Comparison of ENCODE assay signal across 20 cellular contexts in genomic region chr18:9712130-9712577, GRCh38. TPM values are rescaled to one million over a fixed set of nuclear protein-coding genes. Genes with fewer than 3 reads are reported as not detected.
A peak's percentile ranks its signal among the peaks of the same experiment; 100 is the strongest.
DNase-seq lines count a peak whose midpoint lies in the region; ATAC-seq, FAIRE-seq and TF ChIP-seq lines count a peak whose summit lies in the region.
"Had no signal": no experiment of that assay in that cellular context is flagged by ENCODE, and none has a peak within 500 bp of the region (broad histone marks: within the 10 kb centered on the region; RNA-seq: fewer than 3 reads in every experiment).

No MANE protein-coding gene starts in this region.

- POLR2A ChIA-PET in GM12878 (lab: Charles Lee), result no interaction called here

- TF ChIP-seq CTCF in GM12865 (IDR thresholded peaks at IDR 0.05; ENCODE audit: insufficient read depth, low read depth, low read length, missing control alignments) (no peak), GM12878 (IDR thresholded peaks at IDR 0.05 in 2 of 3, conservative IDR thresholded peaks at IDR 0.05 in 1 of 3; ENCODE audit: control insufficient read depth in 2 of 3, extremely low read depth in 1 of 3, insufficient read depth in 1 of 3, low read depth in 3 of 3, low read length in 3 of 3) (no peak), spleen (IDR thresholded peaks at IDR 0.05 in 8 of 11, conservative IDR thresholded peaks at IDR 0.05 in 3 of 11) (no peak)

- no peak overlapping the region for H3K18ac ChIP-seq in mesenchymal stem cell (ENCODE audit: low read depth in 1 of 2, low read length in 2 of 2)

- no peak for TF ChIP-seq RAD21 in GM12878 (IDR thresholded peaks at IDR 0.05; ENCODE audit: insufficient read depth, low read depth, low read length)

- H2BK15ac ChIP-seq in mesenchymal stem cell (ENCODE audit: low read depth, poor library complexity, severe bottlenecking), result no peak overlapping the region

- H2AK5ac ChIP-seq in mesenchymal stem cell (ENCODE audit: low read length, severe bottlenecking), result no peak overlapping the region

- no peak for FAIRE-seq in GM12878 (lab: Jason Lieb, UNC)

- 49% methylated on average over 5 of the region's 5 CpGs for WGBS in GM12878 (ENCODE audit: insufficient coverage, insufficient replicate concordance, low lambda C conversion rate, missing lambda C conversion rate)
- WGBS in mesenchymal stem cell, result 87% methylated on average over 4 of the region's 5 CpGs
- 69 to 87% (median 70%) methylated on average over 5 of the region's 5 CpGs for WGBS in spleen, 5 donors

- H3K4ac ChIP-seq in mesenchymal stem cell (ENCODE audit: low read depth in 1 of 2, low read length in 2 of 2), result no peak overlapping the region

- H2BK12ac ChIP-seq in mesenchymal stem cell (ENCODE audit: low read length in 2 of 2), result no peak overlapping the region

- peak overlapping the region; percentile 41 for H3K27ac ChIP-seq in GM12878 (ENCODE audit: control insufficient read depth, insufficient read depth)
- no peak overlapping the region for H3K27ac ChIP-seq in mesenchymal stem cell (ENCODE audit: low read length, poor library complexity, severe bottlenecking)
- peak overlapping the region in 7 of 8 donors; percentile 45 to 97 (median 92) for H3K27ac ChIP-seq in spleen
- H3K27ac ChIP-seq: foreskin keratinocyte, WERI-Rb-1 had no signal

- CTCF ChIA-PET in GM12878 (lab: Yijun Ruan, JAX), result no interaction called here

- intact Hi-C loops in GM12878 (cut with micrococcal nuclease; ENCODE audit: unreplicated experiment) (no loop called here), spleen (cut with DNase I; ENCODE audit: low total_unique reads) (no loop called here)

- H4K20me1 ChIP-seq in GM12878 (ENCODE audit: control insufficient read depth, insufficient read depth), result no peaks in the 10 kb centered on the region

- H3K9me3 ChIP-seq in GM12878 (replicated peaks; ENCODE audit: control insufficient read depth, insufficient read depth, low read length) (no peaks in the 10 kb centered on the region; the same call in 2 of the 3 replicates), mesenchymal stem cell (ENCODE audit: control insufficient read depth, low read length) (no peaks in the 10 kb centered on the region), spleen (no peaks in the 10 kb centered on the region)
- H3K9me3 ChIP-seq: adrenal gland had no signal

- H3K23ac ChIP-seq in mesenchymal stem cell (ENCODE audit: low read length in 2 of 2), result peak overlapping the region in 1 of 2 experiments; percentile 42

- TF ChIP-seq POLR2A in GM12878 (IDR thresholded peaks at IDR 0.05; ENCODE audit: low read depth, low read length) (no peak), spleen (IDR thresholded peaks at IDR 0.05) (no peak)

- peaks cover 5% of the 10 kb centered on the region for H3K79me2 ChIP-seq in GM12878 (ENCODE audit: control insufficient read depth, insufficient read depth, low read length)

- H2AFZ ChIP-seq in GM12878 (ENCODE audit: control insufficient read depth, low read depth, low read length) (no peak overlapping the region), mesenchymal stem cell (ENCODE audit: low read depth, low read length) (no peak overlapping the region)

- SMC1A ChIA-PET in GM12878 (lab: Charles Lee; ENCODE audit: uncharacterized antibody, unreplicated experiment), result interaction anchor here (0.7 kb wide), 1 partner anchor 155 kb away, joined by 3 read pairs; no protein-coding TSS in a partner anchor

- DNase-seq in GM12865 (ENCODE audit: low read depth) (peak; percentile 11), GM12878 (ENCODE audit: low read depth, low spot score) (no peak), mesenchymal stem cell (no peak), spleen (no peak), H7 (no peak), dermis blood vessel endothelial cell (no peak)
- DNase-seq in activated CD4-positive, CD25-positive, alpha-beta regulatory T cell (lab: John Stamatoyannopoulos, UW), result no peak
- no peak for DNase-seq in activated T-cell treated with anti-CD3 and anti-CD28 coated beads, Interleukin-2, amount 50 U/mL, for 1 hour
- DNase-seq: activated CD8-positive, alpha-beta T cell treated with anti-CD3 and anti-CD28 coated beads, Interleukin-2, amount 10 ng/mL, durations not matched to agents 7 days and 5 days; adrenal gland; CD8-positive, alpha-beta memory T cell; cerebellar nuclear complex; foreskin keratinocyte; NCI-H2029; NCI-H510A treated with DMSO at 0.1 percent for 48 hours; SHP77 treated with DMSO at 0.1 percent for 48 hours; stimulated activated naive CD8-positive, alpha-beta T cell treated with anti-CD3 and anti-CD28 coated beads, Interleukin-15, Interleukin-2, amounts not matched to agents 100 U/mL and 50 U/mL, for 24 hours; T-helper 17 cell; WERI-Rb-1 had no signal

- H4K91ac ChIP-seq in mesenchymal stem cell (ENCODE audit: low read length), result no peak overlapping the region

- in situ Hi-C loops in GM12878 (cut with MboI), result no loop called here

- peaks cover 21% of the 10 kb centered on the region for H3K79me1 ChIP-seq in mesenchymal stem cell (replicated peaks; ENCODE audit: low read length, poor library complexity, severe bottlenecking)

- no peak for TF ChIP-seq EP300 in GM12878 (IDR thresholded peaks at IDR 0.05; ENCODE audit: borderline replicate concordance in 1 of 2, control insufficient read depth in 1 of 2, low read depth in 2 of 2, low read length in 2 of 2)

- H3K4me2 ChIP-seq in GM12878 (ENCODE audit: control insufficient read depth, insufficient read depth) (peak overlapping the region; percentile 85), mesenchymal stem cell (ENCODE audit: low read length, poor library complexity, severe bottlenecking) (no peak overlapping the region)

- no peaks in the 10 kb centered on the region for H3K36me3 ChIP-seq in GM12878 (ENCODE audit: control insufficient read depth in 2 of 2, insufficient read depth in 2 of 2, low read length in 1 of 2)
- H3K36me3 ChIP-seq in mesenchymal stem cell (ENCODE audit: control insufficient read depth in 1 of 2, insufficient read depth in 2 of 2, low read depth in 1 of 2, low read length in 2 of 2), result no peaks in the 10 kb centered on the region
- peaks cover 0 to under 1% (median 0%) of the 10 kb centered on the region in 6 donors for H3K36me3 ChIP-seq in spleen
- no peaks in the 10 kb centered on the region for H3K36me3 ChIP-seq in H7 (replicated peaks; ENCODE audit: control insufficient read depth, insufficient read depth, low read length)
- H3K36me3 ChIP-seq: adrenal gland, WERI-Rb-1 had no signal

- ATAC-seq in GM12878, result no peak
- ATAC-seq: activated CD8-positive, alpha-beta T cell treated with anti-CD3 and anti-CD28 coated beads, Interleukin-2, amount 10 ng/mL, durations not matched to agents 7 days and 5 days; foreskin keratinocyte; left lobe of liver had no signal

- RAD21 ChIA-PET in GM12878 (lab: Charles Lee; ENCODE audit: unreplicated experiment), result no interaction called here

- no peak overlapping the region for H2BK120ac ChIP-seq in mesenchymal stem cell (ENCODE audit: low read depth, low read length)

- BruUV-seq in GM12878 (replicated peaks; lab: Mats Ljungman, UMichigan), result no TSS peak

- H4K8ac ChIP-seq in mesenchymal stem cell (ENCODE audit: low read length), result no peak overlapping the region

- H3K27me3 ChIP-seq in GM12878 (replicated peaks in 1 of 2; ENCODE audit: control insufficient read depth in 2 of 2, insufficient read depth in 2 of 2, low read length in 1 of 2) (peaks cover 0 to 8% of the 10 kb centered on the region in 2 experiments; a peak in 3 of 4 replicates), mesenchymal stem cell (ENCODE audit: control insufficient read depth in 1 of 2, insufficient read depth in 1 of 2, low read length in 2 of 2) (no peaks in the 10 kb centered on the region), spleen (replicated peaks in 1 of 7) (peaks cover 0 to 37% (median 0%) of the 10 kb centered on the region in 7 donors), H7 (ENCODE audit: control insufficient read depth, insufficient read depth, low read length) (peaks cover 22% of the 10 kb centered on the region)
- H3K27me3 ChIP-seq: adrenal gland, foreskin keratinocyte had no signal

- peak overlapping the region in 1 of 2 experiments; percentile 31 for H3K14ac ChIP-seq in mesenchymal stem cell (ENCODE audit: low read length in 2 of 2)

- no peak overlapping the region; the same call in 1 of the 2 replicates for H3K4me3 ChIP-seq in GM12865 (ENCODE audit: low read depth, low read length)
- H3K4me3 ChIP-seq in GM12878, result peak overlapping the region; percentile 33; the same call in 1 of the 2 replicates
- H3K4me3 ChIP-seq in mesenchymal stem cell (ENCODE audit: insufficient read depth in 1 of 2, low read depth in 1 of 2, low read length in 2 of 2), result no peak overlapping the region
- H3K4me3 ChIP-seq in spleen, result peak overlapping the region in 1 of 8 donors; percentile 75
- no peak overlapping the region for H3K4me3 ChIP-seq in H7 (ENCODE audit: insufficient read depth, low read depth, low read length)

- H3K9ac ChIP-seq in GM12878 (ENCODE audit: control insufficient read depth, insufficient read depth, low read length) (peak overlapping the region; percentile 39), mesenchymal stem cell (ENCODE audit: low read length) (peak overlapping the region; percentile 71)

- no peak overlapping the region for H2BK5ac ChIP-seq in mesenchymal stem cell (ENCODE audit: low read depth, low read length, poor library complexity, severe bottlenecking)

- H3K4me1 ChIP-seq in GM12878 (ENCODE audit: control insufficient read depth, insufficient read depth, low read length) (peaks cover 36% of the 10 kb centered on the region), mesenchymal stem cell (ENCODE audit: control insufficient read depth, insufficient read depth, low read depth, low read length) (peaks cover 14% of the 10 kb centered on the region), spleen (peaks cover 14 to 98% (median 67%) of the 10 kb centered on the region in 6 donors)

RNA-seq across cellular contexts. Expression of gene RAB31, which starts 4.1 kb away (rescaled TPM):
- 5.0 and 9.0 TPM in 2 replicates for total RNA-seq in GM12878 (2013; cell fraction: nucleolus; rRNA removed)
- total RNA-seq in GM12878 (2014; rRNA removed), result 11.6 and 12.0 TPM in 2 replicates
- 12.7 TPM in 2 replicates for total RNA-seq in GM12878 (2014; rRNA removed; fragmentation: Illumina TruSeq; extraction: Trizol)
- 19.4 and 23.3 TPM in 2 replicates for total RNA-seq in GM12878 (2021)
- 5.2 TPM for polyA plus RNA-seq in GM12878 (2011; ENCODE audit: low read depth)
- polyA plus RNA-seq in GM12878 (2011; rRNA removed), result 0.62 and 0.80 TPM in 2 replicates
- 0.40 and 1.1 TPM in 2 replicates for polyA plus RNA-seq in GM12878 (2011; cell fraction: cytosol; rRNA removed)
- 0.13 and 1.3 TPM in 2 replicates for polyA plus RNA-seq in GM12878 (2011; cell fraction: nucleus; rRNA removed)
- polyA plus RNA-seq in GM12878 (2012), result 7.3 and 9.0 TPM in 2 replicates
- polyA plus RNA-seq in GM12878 (2014; fragmentation: Illumina TruSeq; extraction: Trizol), result 14.8 and 17.5 TPM in 2 replicates
- polyA plus RNA-seq in GM12878 (2014; fragmentation: Nextera tagmentation; extraction: Ambion mirVana), result 1 to 10 TPM; 6.4 to 8.9 TPM
- polyA plus RNA-seq in GM12878 (2014; rRNA removed), result 8.9 and 9.2 TPM in 2 replicates
- 10 to 100 TPM; 18.1 to 21.3 TPM for polyA plus RNA-seq in GM12878 (2016; fragmentation: Nextera tagmentation; extraction: Ambion mirVana)
- 0.26 and 3.0 TPM in 2 replicates for polyA minus RNA-seq in GM12878 (2011; rRNA and poly(A)+ RNA removed)
- polyA minus RNA-seq in GM12878 (2011; cell fraction: cytosol; rRNA and poly(A)+ RNA removed), result 1.7 TPM in 1 of 2 replicates, not detected in the other
- 0.60 and 4.4 TPM in 2 replicates for polyA minus RNA-seq in GM12878 (2011; cell fraction: nucleus; rRNA and poly(A)+ RNA removed)
- 128 TPM for polyA plus RNA-seq in mesenchymal stem cell (2013, experiment 1 of 2)
- 128 TPM for polyA plus RNA-seq in mesenchymal stem cell (2013, experiment 2 of 2)
- 100 to 1,000 TPM in 1 of 7 donors, 10 to 100 TPM in 6; 51.7 to 112 (median 83.1) TPM for total RNA-seq in spleen
- 10 to 100 TPM; 12.3 to 22.9 (median 15.6) TPM for polyA plus RNA-seq in spleen
- total RNA-seq in H7 (2014; rRNA removed; shearing (Covaris generic)), result 29.6 and 29.7 TPM in 2 replicates
- 27.2 and 44.3 TPM in 2 replicates for total RNA-seq in dermis blood vessel endothelial cell
- total RNA-seq: activated CD8-positive, alpha-beta T cell treated with anti-CD3 and anti-CD28 coated beads, Interleukin-2, amount 10 ng/mL, durations not matched to agents 7 days and 5 days had no signal
